Comparison of ENCODE assay signal across 37 cellular contexts in genomic region chr5:161258438-161258837, GRCh38.
A peak's percentile ranks its signal among the peaks of the same experiment; 100 is the strongest.
DNase-seq lines count a peak whose midpoint lies in the region; ATAC-seq, FAIRE-seq and TF ChIP-seq lines count a peak whose summit lies in the region.
"Had no signal": no experiment of that assay in that cellular context is flagged by ENCODE, and none has a peak within 500 bp of the region (broad histone marks: within the 10 kb centered on the region; RNA-seq: fewer than 3 reads in every experiment).

No MANE protein-coding gene starts in this region.

- peaks cover 9% of the 10 kb centered on the region for H3K4me1 Mint-ChIP-seq in GM23338
- H3K4me1 Mint-ChIP-seq: naive B cell had no signal

- no peaks in the 10 kb centered on the region for H3K9me2 ChIP-seq in GM23338 (ENCODE audit: insufficient read depth)

- H2AFZ ChIP-seq in GM23338, result peak overlapping the region; percentile 60; the same call in 1 of the 2 replicates

- H3K79me2 ChIP-seq in GM23338 (replicated peaks; ENCODE audit: insufficient read depth), result no peaks in the 10 kb centered on the region

- H3K27me3 ChIP-seq in GM23338 (ENCODE audit: insufficient read depth) (no peaks in the 10 kb centered on the region), upper lobe of right lung (no peaks in the 10 kb centered on the region)
- H3K27me3 ChIP-seq: esophagus squamous epithelium, neutrophil, testis had no signal

- H3K36me3 ChIP-seq in GM23338 (ENCODE audit: insufficient read depth), result no peaks in the 10 kb centered on the region
- H3K36me3 ChIP-seq in upper lobe of right lung, result no peaks in the 10 kb centered on the region
- H3K36me3 ChIP-seq: esophagus squamous epithelium, neutrophil had no signal

- FAIRE-seq in GM18507 (lab: Jason Lieb, UNC) (peak; percentile 58), D721Med (lab: Jason Lieb, UNC) (no peak)
- FAIRE-seq: A549, frontal cortex, H1, kidney, RCC 7860, urothelium cell line had no signal

- H3K9me3 Mint-ChIP-seq in GM23338, result no peaks in the 10 kb centered on the region
- H3K9me3 Mint-ChIP-seq: activated T-helper 2 cell treated with anti-CD3 and anti-CD28 coated beads, Interferon-gamma antibody, Interleukin-2, Interleukin-4, amounts not matched to agents 10 μg/mL and 5 μg/mL and 100 μg/mL, durations not matched to agents 14 hours and 24 hours and 36 hours; brain; CD4-positive, alpha-beta T cell; mesothelial cell of epicardium; naive B cell had no signal

- peak; percentile 51 for ATAC-seq in GM19395 (IDR thresholded peaks at IDR 0.05; ENCODE audit: unreplicated experiment)
- ATAC-seq in GM23338, result no peak
- ATAC-seq in HG03469 (IDR thresholded peaks at IDR 0.05; ENCODE audit: unreplicated experiment), result peak; percentile 41
- ATAC-seq in HG02642 (IDR thresholded peaks at IDR 0.05; ENCODE audit: poor library complexity, unreplicated experiment), result no peak
- no peak for ATAC-seq in upper lobe of right lung
- ATAC-seq: A549; activated CD8-positive, alpha-beta T cell treated with anti-CD3 and anti-CD28 coated beads, Interleukin-2, amount 10 ng/mL, durations not matched to agents 7 days and 5 days; right cardiac atrium had no signal

- 0 out of 2 replicates have a peak overlapping the region, but pooled peaks have one; percentile 5 for H3K4me2 ChIP-seq in GM23338
- H3K4me2 ChIP-seq: A549, smooth muscle cell had no signal

- no peaks in the 10 kb centered on the region for H3F3A ChIP-seq in GM23338 (replicated peaks; ENCODE audit: low read depth)

- TF ChIP-seq CTCF in GM23338 (conservative IDR thresholded peaks at IDR 0.05; ENCODE audit: low read depth in 2 of 2) (no peak), upper lobe of right lung (IDR thresholded peaks at IDR 0.05) (no peak), D721Med (IDR thresholded peaks at IDR 0.05; ENCODE audit: insufficient read depth, missing control alignments) (no peak)

- no peaks in the 10 kb centered on the region for H3K27me3 Mint-ChIP-seq in GM23338 (ENCODE audit: insufficient read depth, low read depth, poor library complexity)
- H3K27me3 Mint-ChIP-seq: brain; CD4-positive, alpha-beta T cell; naive B cell had no signal

- no peaks in the 10 kb centered on the region for H4K20me1 ChIP-seq in GM23338 (replicated peaks; ENCODE audit: insufficient read depth)

- DNase-seq in GM18507 (ENCODE audit: extremely low spot score, insufficient read length, low read depth) (no peak), GM23338 (ENCODE audit: low spot score) (no peak), AG20443 (ENCODE audit: low spot score) (no peak), upper lobe of right lung (no peak), D721Med (ENCODE audit: insufficient read length, low spot score) (no peak)
- DNase-seq: activated CD4-positive, alpha-beta T cell treated with anti-CD3 and anti-CD28 coated beads for 4 hours; activated CD8-positive, alpha-beta T cell treated with anti-CD3 and anti-CD28 coated beads, Interleukin-2, amount 10 ng/mL, durations not matched to agents 7 days and 5 days; activated naive CD4-positive, alpha-beta T cell treated with anti-CD3 and anti-CD28 coated beads, Interleukin-2, amount 50 U/mL, for 16 hours; AML-193; amniotic stem cell; CD4-positive, alpha-beta T cell; EL; esophagus squamous epithelium; HFFc6; kidney; naive B cell; NCI-H446; NCI-H82; right cardiac atrium; SIG-M5; stimulated activated naive CD4-positive, alpha-beta T cell treated with Interleukin-2 at 50 U/mL for 16 hours; SW 1271; T-helper 9 cell; testis had no signal

- intact Hi-C loops in upper lobe of right lung (cut with DNase I), result no loop called here

- H3K27ac ChIP-seq in GM23338 (ENCODE audit: low read depth) (no peak overlapping the region), upper lobe of right lung (no peak overlapping the region)
- H3K27ac ChIP-seq: A549, esophagus squamous epithelium, neutrophil, testis had no signal

- H3K4me1 ChIP-seq in GM23338 (ENCODE audit: insufficient read depth), result peaks cover 23% of the 10 kb centered on the region
- H3K4me1 ChIP-seq in upper lobe of right lung, result no peaks in the 10 kb centered on the region
- H3K4me1 ChIP-seq: A549, esophagus squamous epithelium, testis had no signal

- no peak overlapping the region for H3K4me3 Mint-ChIP-seq in GM23338
- H3K4me3 Mint-ChIP-seq: activated CD8-positive, alpha-beta T cell treated with anti-CD3 and anti-CD28 coated beads, Interleukin-2, amount 10 ng/mL, durations not matched to agents 7 days and 5 days; brain; CD4-positive, alpha-beta T cell; HFFc6; mesothelial cell of epicardium; naive B cell had no signal

- H3K27ac Mint-ChIP-seq in GM23338, result no peak overlapping the region
- H3K27ac Mint-ChIP-seq: activated CD8-positive, alpha-beta T cell treated with anti-CD3 and anti-CD28 coated beads, Interleukin-2, amount 10 ng/mL, durations not matched to agents 7 days and 5 days; activated T-helper 2 cell treated with anti-CD3 and anti-CD28 coated beads, Interferon-gamma antibody, Interleukin-2, Interleukin-4, amounts not matched to agents 10 μg/mL and 5 μg/mL and 100 μg/mL, durations not matched to agents 14 hours and 24 hours and 36 hours; brain; CD4-positive, alpha-beta T cell; HFFc6; mesothelial cell of epicardium; naive B cell had no signal

- no peaks in the 10 kb centered on the region for H3K9me3 ChIP-seq in upper lobe of right lung
- H3K9me3 ChIP-seq: A549, esophagus squamous epithelium, neutrophil, testis had no signal

- no peak overlapping the region for H3K4me3 ChIP-seq in GM23338
- H3K4me3 ChIP-seq in upper lobe of right lung, result no peak overlapping the region
- H3K4me3 ChIP-seq: A549, esophagus squamous epithelium, smooth muscle cell, testis had no signal

- H3K36me3 Mint-ChIP-seq in GM23338 (ENCODE audit: low read depth), result no peaks in the 10 kb centered on the region
- H3K36me3 Mint-ChIP-seq: brain, mesothelial cell of epicardium, naive B cell had no signal

TF ChIP-seq in GM23338, 12 proteins besides CTCF, POLR2A, EP300 and RAD21 (continues in another document):
- TF ChIP-seq STAT1 (IDR thresholded peaks at IDR 0.05; ENCODE audit: unreplicated experiment) (no peak), JUNB (IDR thresholded peaks at IDR 0.05; ENCODE audit: unreplicated experiment) (no peak), REST (IDR thresholded peaks at IDR 0.05; ENCODE audit: unreplicated experiment) (no peak)

Comparison
In these comparisons a context has a peak if more than half of its experiments do, and no peak if none do; other contexts are left out.
1. ATAC-seq: peak in GM19395 (single experiment) and HG03469 (single experiment); none in GM23338 (single experiment), HG02642 (single experiment) and upper lobe of right lung (single experiment).